8 cellular contexts compared by ENCODE assay signal in genomic region chr3:169146866-169147245, GRCh38.
DNase-seq lines count a peak whose midpoint lies in the region; FAIRE-seq and TF ChIP-seq lines count a peak whose summit lies in the region.

No MANE protein-coding gene starts in this region.

- H3K36me3 Mint-ChIP-seq in neural crest cell (ENCODE audit: low read depth): no peaks in the 10 kb centered on the region

- TF ChIP-seq POLR2A in GM12891 (IDR thresholded peaks at IDR 0.05; ENCODE audit: low read depth, low read length): no peak

- no peak overlapping the region for H3K27ac Mint-ChIP-seq in neural crest cell (ENCODE audit: unreplicated experiment)

- no peaks in the 10 kb centered on the region for H3K4me1 ChIP-seq in NT2/D1 (ENCODE audit: insufficient read depth, insufficient read length)
- peaks cover 14% of the 10 kb centered on the region for H3K4me1 ChIP-seq in effector memory CD4-positive, alpha-beta T cell (ENCODE audit: control insufficient read depth, insufficient read depth, low read length, poor library complexity, severe bottlenecking)

- H3K4me3 Mint-ChIP-seq in neural crest cell: peak overlapping the region; percentile 89

- H3K4me1 Mint-ChIP-seq in neural crest cell: peaks cover 45% of the 10 kb centered on the region

- no peaks in the 10 kb centered on the region for H3K9me3 Mint-ChIP-seq in neural crest cell

- peaks cover 74% of the 10 kb centered on the region for H3K27me3 ChIP-seq in NT2/D1 (ENCODE audit: insufficient read depth, insufficient read length)
- H3K27me3 ChIP-seq in effector memory CD4-positive, alpha-beta T cell (replicated peaks; ENCODE audit: control insufficient read depth, insufficient read depth, low read length, poor library complexity, severe bottlenecking): peaks cover 31% of the 10 kb centered on the region

- FAIRE-seq in GM12891 (lab: Jason Lieb, UNC): no peak

- H3K4me3 ChIP-seq in NT2/D1 (ENCODE audit: insufficient read length, low read depth): peak overlapping the region; percentile 24
- H3K4me3 ChIP-seq in effector memory CD4-positive, alpha-beta T cell (ENCODE audit: insufficient read depth, low read depth, low read length, poor library complexity, severe bottlenecking): no peak overlapping the region

- no peaks in the 10 kb centered on the region for H3K36me3 ChIP-seq in NT2/D1 (ENCODE audit: insufficient read depth, insufficient read length, low read length)
- no peaks in the 10 kb centered on the region for H3K36me3 ChIP-seq in effector memory CD4-positive, alpha-beta T cell (ENCODE audit: control insufficient read depth, insufficient read depth, low read length)

- TF ChIP-seq CTCF in neural crest cell (conservative IDR thresholded peaks at IDR 0.05): no peak

- DNase-seq in GM03348 (ENCODE audit: low spot score) (peak; percentile 11), NT2/D1 (ENCODE audit: low read depth, low spot score) (no peak), epithelial cell of prostate (ENCODE audit: low read depth, low spot score) (no peak), neural crest cell (ENCODE audit: low read depth, low spot score) (no peak), ureter (ENCODE audit: low spot score) (no peak), GM12891 (ENCODE audit: insufficient read length, low spot score) (no peak), T-helper 9 cell (no peak)
- DNase-seq in effector memory CD4-positive, alpha-beta T cell: no peak

- H3K9me3 ChIP-seq in NT2/D1 (ENCODE audit: insufficient read depth, low read length): no peaks in the 10 kb centered on the region
- no peaks in the 10 kb centered on the region for H3K9me3 ChIP-seq in effector memory CD4-positive, alpha-beta T cell (ENCODE audit: control insufficient read depth, low read length)

- peak overlapping the region; percentile 76 for H3K27ac ChIP-seq in epithelial cell of prostate
- no peak overlapping the region for H3K27ac ChIP-seq in effector memory CD4-positive, alpha-beta T cell (ENCODE audit: insufficient read depth, low read length, poor library complexity, severe bottlenecking)

- H3K27me3 Mint-ChIP-seq in neural crest cell (ENCODE audit: low read depth): peaks cover 92% of the 10 kb centered on the region

- no peak overlapping the region for H3K9ac ChIP-seq in NT2/D1 (ENCODE audit: insufficient read length, low read depth)

TF ChIP-seq in GM12891, 5 proteins besides CTCF, POLR2A, EP300 and RAD21:
- TF ChIP-seq POU2F2 (IDR thresholded peaks at IDR 0.05; ENCODE audit: low read depth, low read length): no peak
